In the genomic region with DNA sequence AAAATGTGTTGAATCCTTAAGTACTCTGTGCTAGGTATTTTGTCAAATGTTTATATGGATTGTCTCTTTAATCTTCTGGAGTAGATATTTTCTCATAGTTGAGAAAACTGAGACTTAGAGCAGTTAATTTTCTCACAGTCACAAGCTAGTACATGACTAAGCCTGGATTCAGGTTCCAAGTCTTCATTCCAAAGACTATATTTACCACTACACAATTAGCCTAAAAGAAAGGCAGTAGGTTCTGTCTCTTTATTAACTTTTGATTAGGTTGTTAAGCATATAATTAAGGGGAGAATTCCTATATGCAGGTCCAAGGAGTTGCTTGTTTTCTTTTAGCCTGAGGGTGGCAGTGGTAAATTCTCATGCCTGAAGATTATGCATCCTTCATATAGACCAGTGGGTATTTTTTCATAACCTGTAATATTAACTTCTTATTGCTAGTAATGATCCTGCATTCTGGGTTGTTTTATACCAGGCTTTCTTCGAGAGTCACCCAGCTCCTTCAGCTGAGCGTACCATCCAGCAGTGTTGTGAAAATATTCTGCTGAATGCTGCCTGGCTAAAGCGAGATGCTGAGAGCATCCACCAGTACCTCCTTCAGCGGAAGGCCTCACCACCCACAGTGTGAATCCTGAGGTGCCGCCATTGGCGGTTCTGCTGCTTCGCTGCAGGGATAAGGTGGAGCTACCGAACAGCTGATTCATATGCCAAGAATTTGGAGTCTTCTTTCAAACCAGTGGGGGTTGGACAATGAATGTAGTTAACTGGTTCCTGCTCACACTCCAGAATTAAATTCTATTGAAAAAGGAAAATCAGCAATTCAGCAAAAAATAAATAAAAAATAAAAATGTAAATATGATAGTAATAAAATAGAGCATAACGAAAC, we compare ENCODE assay signal across 8 cellular contexts. TPM values are rescaled to one million over a fixed set of nuclear protein-coding genes. Genes with fewer than 3 reads are reported as not detected.
A peak's percentile ranks its signal among the peaks of the same experiment; 100 is the strongest.
DNase-seq lines count a peak whose midpoint lies in the region; ATAC-seq and TF ChIP-seq lines count a peak whose summit lies in the region.

No MANE protein-coding gene starts in this region.

- H3K27ac ChIP-seq in Panc1 (ENCODE audit: low read length), result peak overlapping the region; percentile 20

- H3K36me3 ChIP-seq in Panc1 (ENCODE audit: control insufficient read depth, insufficient read depth, low read length), result peaks cover 36% of the 10 kb centered on the region

- no peak for TF ChIP-seq CTCF in Panc1 (IDR thresholded peaks at IDR 0.05)

- DNase-seq in EH (ENCODE audit: low read depth) (peak; percentile 95), Panc1 (ENCODE audit: low read depth, low spot score) (peak; percentile 63), non-pigmented ciliary epithelial cell (ENCODE audit: low read depth) (peak; percentile 88), NCI-H128 (lab: John Stamatoyannopoulos, UW; ENCODE audit: unreplicated experiment) (no peak), NOMO-1 treated with DMSO at 0.1 percent for 48 hours (lab: John Stamatoyannopoulos, UW; ENCODE audit: unreplicated experiment) (no peak)
- DNase-seq in stimulated activated CD4-positive, alpha-beta T cell treated with anti-CD3 and anti-CD28 coated beads, Interleukin-1b, Interleukin-23, amount 100 ng/mL, for 48 hours, result no peak

- in situ Hi-C loops in Panc1 (cut with HindIII; ENCODE audit: low pct_unique_long_range_greater_than_20kb, low sequenced_read_pairs), result no loop called here

- CTCF ChIA-PET in Panc1 (lab: Charles Lee), result no interaction called here

- peaks cover 24% of the 10 kb centered on the region for H3K4me1 ChIP-seq in Panc1 (ENCODE audit: control insufficient read depth, insufficient read depth, low read length)

- ATAC-seq in Panc1, result peak; percentile 93
- peak; percentile 47 for ATAC-seq in esophagus mucosa
- no peak for ATAC-seq in GM21825 (IDR thresholded peaks at IDR 0.05; ENCODE audit: unreplicated experiment)

- no TSS peak for BruUV-seq in Panc1 (replicated peaks; lab: Mats Ljungman, UMichigan)

- no peaks in the 10 kb centered on the region for H3K9me3 ChIP-seq in Panc1 (ENCODE audit: control insufficient read depth, insufficient read depth, low read depth, low read length)

- H3K4me3 ChIP-seq in Panc1 (ENCODE audit: low read depth in 2 of 2, low read length in 2 of 2), result no peak overlapping the region

- POLR2A ChIA-PET in Panc1 (lab: Charles Lee), result no interaction called here

- no peaks in the 10 kb centered on the region for H3K27me3 ChIP-seq in Panc1 (ENCODE audit: control insufficient read depth, insufficient read depth, low read length)

- intact Hi-C loops in Panc1 (cut with micrococcal nuclease; ENCODE audit: unreplicated experiment), result no loop called here

RNA-seq across cellular contexts. Expression of gene KPNB1, which starts 28.2 kb away (rescaled TPM):
- total RNA-seq in Panc1 (2021; ENCODE audit: unreplicated experiment) (666 TPM), esophagus mucosa (232 TPM)
- polyA plus RNA-seq in Panc1 (2012; ENCODE audit: insufficient read length), result 250 TPM

Comparison
In these comparisons a context has a peak if more than half of its experiments do, and no peak if none do; other contexts are left out.
1. DNase-seq: peak in EH (single experiment), Panc1 (single experiment) and non-pigmented ciliary epithelial cell (single experiment); none in NCI-H128 (single experiment), stimulated activated CD4-positive, alpha-beta T cell treated with anti-CD3 and anti-CD28 coated beads, Interleukin-1b, Interleukin-23, amount 100 ng/mL, for 48 hours (single experiment) and NOMO-1 treated with DMSO at 0.1 percent for 48 hours (single experiment).